ENCODE assay signal across 1 cellular context in genomic region chr3:122383915-122384697, GRCh38.
A peak's percentile ranks its signal among the peaks of the same experiment; 100 is the strongest.
TF ChIP-seq lines count a peak whose summit lies in the region.

TSS of gene FAM162A (plus strand) at chr3:122384182. CDS start at chr3:122384266, 84 bp downstream.

TF ChIP-seq in HEK293, 187 proteins besides CTCF, POLR2A, EP300 and RAD21 (continued from another document):
- TF ChIP-seq ZBTB49 (tag by site-specific recombination; IDR thresholded peaks at IDR 0.05; ENCODE audit: low read depth) (no peak), BCL11A (tag by site-specific recombination; IDR thresholded peaks at IDR 0.05; ENCODE audit: low read depth) (no peak), ZNF658 (tag by site-specific recombination; IDR thresholded peaks at IDR 0.05) (no peak), GLIS1 (tag by site-specific recombination; IDR thresholded peaks at IDR 0.05) (peak; percentile 87), ATF2 (tag by site-specific recombination; IDR thresholded peaks at IDR 0.05; ENCODE audit: low read depth) (no peak), ZFP37 (tag by site-specific recombination; IDR thresholded peaks at IDR 0.05) (no peak), KLF1 (tag by site-specific recombination; IDR thresholded peaks at IDR 0.05) (no peak), ZXDB (tag by site-specific recombination; IDR thresholded peaks at IDR 0.05) (0 out of 2 replicates have a peak, but pooled peaks have one; percentile 54), REST (tag by site-specific recombination; IDR thresholded peaks at IDR 0.05) (no peak), ZNF621 (tag by site-specific recombination; IDR thresholded peaks at IDR 0.05) (no peak), ZNF449 (tag by site-specific recombination; IDR thresholded peaks at IDR 0.05) (no peak), ZNF501 (tag by site-specific recombination; IDR thresholded peaks at IDR 0.05) (peak; percentile 80), TSHZ1 (tag by site-specific recombination; IDR thresholded peaks at IDR 0.05; ENCODE audit: borderline replicate concordance) (no peak), HOXA7 (CRISPR knock-in tag; IDR thresholded peaks at IDR 0.05; ENCODE audit: borderline replicate concordance) (no peak), ZNF521 (tag by site-specific recombination; IDR thresholded peaks at IDR 0.05) (no peak), ZFP41 (tag by site-specific recombination; IDR thresholded peaks at IDR 0.05; ENCODE audit: borderline replicate concordance) (no peak), SETDB1 (IDR thresholded peaks at IDR 0.05; ENCODE audit: insufficient read length, low read length) (no peak), FEZF1 (tag by site-specific recombination; IDR thresholded peaks at IDR 0.05) (no peak), ZNF114 (tag by site-specific recombination; IDR thresholded peaks at IDR 0.05) (no peak), ZNF660 (tag by site-specific recombination; IDR thresholded peaks at IDR 0.05) (no peak), ZNF626 (tag by site-specific recombination; IDR thresholded peaks at IDR 0.05) (no peak), INSM2 (tag by site-specific recombination; IDR thresholded peaks at IDR 0.05) (no peak), RBAK (tag by site-specific recombination; IDR thresholded peaks at IDR 0.05) (no peak), TRIM28 (IDR thresholded peaks at IDR 0.05; ENCODE audit: borderline replicate concordance, low read length) (peak; percentile 70; the same call in 1 of the 2 replicates), ZBTB11 (tag by site-specific recombination; conservative IDR thresholded peaks at IDR 0.05; ENCODE audit: low read depth) (no peak), ZNF394 (tag by site-specific recombination; IDR thresholded peaks at IDR 0.05; ENCODE audit: borderline replicate concordance) (peak; percentile 72; the same call in 1 of the 2 replicates), ZNF239 (tag by site-specific recombination; IDR thresholded peaks at IDR 0.05) (no peak), OVOL3 (tag by site-specific recombination; IDR thresholded peaks at IDR 0.05) (no peak), ZNF16 (tag by site-specific recombination; IDR thresholded peaks at IDR 0.05; ENCODE audit: low read depth) (no peak)
